ENCODE assay signal across 8 cellular contexts in genomic region chr7:150375662-150376521, GRCh38. TPM values are rescaled to one million over a fixed set of nuclear protein-coding genes. Genes with fewer than 3 reads are reported as not detected.
DNase-seq lines count a peak whose midpoint lies in the region; ATAC-seq lines count a peak whose summit lies in the region.

No MANE protein-coding gene starts in this region.

- no peaks in the 10 kb centered on the region for H3K27me3 ChIP-seq in CD8-positive, alpha-beta memory T cell (ENCODE audit: insufficient read depth, low read length, poor library complexity, severe bottlenecking)
- H3K27me3 ChIP-seq in H7 (ENCODE audit: control insufficient read depth, insufficient read depth, low read length): no peaks in the 10 kb centered on the region

- CTCF ChIA-PET in CD8-positive, alpha-beta memory T cell (lab: Charles Lee): interaction anchor here (1.5 kb wide), 1 partner anchor 30 kb away, joined by 4 read pairs; a partner anchor contains a TSS
- CTCF ChIA-PET in activated CD4-positive, alpha-beta memory T cell treated with anti-CD3 and anti-CD28 coated beads for 36 hours (lab: Charles Lee): no interaction called here

- H3K27ac Mint-ChIP-seq in CD8-positive, alpha-beta memory T cell: peak overlapping the region in 6 of 8 donors; percentile 37 to 85 (median 54)
- peak overlapping the region; percentile 79 for H3K27ac Mint-ChIP-seq in activated CD4-positive, alpha-beta memory T cell treated with anti-CD3 and anti-CD28 coated beads for 36 hours
- H3K27ac Mint-ChIP-seq in naive B cell: peak overlapping the region; percentile 81 to 97 (median 94)

- no peaks in the 10 kb centered on the region for H3K36me3 ChIP-seq in CD8-positive, alpha-beta memory T cell (ENCODE audit: insufficient read depth, low read length)
- H3K36me3 ChIP-seq in H7 (replicated peaks; ENCODE audit: control insufficient read depth, insufficient read depth, low read length): peaks cover 7% of the 10 kb centered on the region

- intact Hi-C loops in activated CD4-positive, alpha-beta memory T cell treated with anti-CD3 and anti-CD28 coated beads for 36 hours (cut with micrococcal nuclease): loop anchor here (2.0 to 5.0 kb wide), 3 partner anchors 19 to 53 kb away; partner anchors contain the start of genes ACTR3C and LRRC61

- peaks cover 34% of the 10 kb centered on the region for H3K4me1 ChIP-seq in CD8-positive, alpha-beta memory T cell (ENCODE audit: insufficient read depth, low read length)

- no peak overlapping the region for H3K4me3 ChIP-seq in CD8-positive, alpha-beta memory T cell (ENCODE audit: low read length)
- no peak overlapping the region for H3K4me3 ChIP-seq in H7 (ENCODE audit: insufficient read depth, low read depth, low read length)

- DNase-seq in CD8-positive, alpha-beta memory T cell: peak in 1 of 5 donors; percentile 52
- DNase-seq in H7: peak; percentile 28
- peak; percentile 68 for DNase-seq in activated CD4-positive, alpha-beta memory T cell treated with anti-CD3 and anti-CD28 coated beads for 36 hours
- no peak for DNase-seq in naive B cell
- no peak for DNase-seq in NCI-H1436 (lab: John Stamatoyannopoulos, UW)
- DNase-seq in ACHN: no peak
- DNase-seq in GM19238 (ENCODE audit: insufficient read length, low spot score): no peak
- no peak for DNase-seq in SHP77 (lab: John Stamatoyannopoulos, UW)

- POLR2A ChIA-PET in CD8-positive, alpha-beta memory T cell (lab: Charles Lee): no interaction called here
- POLR2A ChIA-PET in activated CD4-positive, alpha-beta memory T cell treated with anti-CD3 and anti-CD28 coated beads for 36 hours (lab: Charles Lee): interaction anchor here (1.0 to 3.1 kb wide), 2 partner anchors 8 to 28 kb away, joined by 4 to 28 read pairs; partner anchors contain the start of gene REPIN1

- H3K9me3 Mint-ChIP-seq in CD8-positive, alpha-beta memory T cell: no peaks in the 10 kb centered on the region
- H3K9me3 Mint-ChIP-seq in activated CD4-positive, alpha-beta memory T cell treated with anti-CD3 and anti-CD28 coated beads for 36 hours: no peaks in the 10 kb centered on the region
- H3K9me3 Mint-ChIP-seq in naive B cell: no peaks in the 10 kb centered on the region

- no peaks in the 10 kb centered on the region for H3K9me3 ChIP-seq in CD8-positive, alpha-beta memory T cell (ENCODE audit: low read length)

- peak overlapping the region in 4 of 7 donors; percentile 7 to 68 (median 38) for H3K4me3 Mint-ChIP-seq in CD8-positive, alpha-beta memory T cell
- peak overlapping the region; percentile 9 for H3K4me3 Mint-ChIP-seq in activated CD4-positive, alpha-beta memory T cell treated with anti-CD3 and anti-CD28 coated beads for 36 hours
- peak overlapping the region in 6 of 8 donors; percentile 5 to 77 (median 43) for H3K4me3 Mint-ChIP-seq in naive B cell

- peaks cover 0 to 28% (median 0%) of the 10 kb centered on the region in 3 donors for H3K36me3 Mint-ChIP-seq in CD8-positive, alpha-beta memory T cell
- peaks cover 17% of the 10 kb centered on the region for H3K36me3 Mint-ChIP-seq in activated CD4-positive, alpha-beta memory T cell treated with anti-CD3 and anti-CD28 coated beads for 36 hours
- no peaks in the 10 kb centered on the region for H3K36me3 Mint-ChIP-seq in naive B cell

- H3K27me3 Mint-ChIP-seq in CD8-positive, alpha-beta memory T cell: peaks cover 0 to 3% of the 10 kb centered on the region in 2 donors
- no peaks in the 10 kb centered on the region for H3K27me3 Mint-ChIP-seq in activated CD4-positive, alpha-beta memory T cell treated with anti-CD3 and anti-CD28 coated beads for 36 hours
- H3K27me3 Mint-ChIP-seq in naive B cell: no peaks in the 10 kb centered on the region

- H3K27ac ChIP-seq in CD8-positive, alpha-beta memory T cell (ENCODE audit: low read depth, low read length): no peak overlapping the region

- peaks cover 31 to 49% (median 38%) of the 10 kb centered on the region in 3 donors for H3K4me1 Mint-ChIP-seq in CD8-positive, alpha-beta memory T cell
- H3K4me1 Mint-ChIP-seq in activated CD4-positive, alpha-beta memory T cell treated with anti-CD3 and anti-CD28 coated beads for 36 hours (ENCODE audit: low read depth): peaks cover 43% of the 10 kb centered on the region
- H3K4me1 Mint-ChIP-seq in naive B cell: peaks cover 46 to 61% (median 57%) of the 10 kb centered on the region in 3 donors

- in situ Hi-C loops in ACHN (cut with HindIII; ENCODE audit: low pct_ligation_motif_present, low pct_unique_long_range_greater_than_20kb, low sequenced_read_pairs): no loop called here

- ATAC-seq in naive B cell (ENCODE audit: low read depth in 2 of 2): peak in 1 of 2 donors; percentile 0

RNA-seq across cellular contexts. Expression of gene ZNF775, which starts 3.2 kb away (rescaled TPM):
- total RNA-seq in CD8-positive, alpha-beta memory T cell: 1 to 10 TPM; 6.0 TPM
- polyA plus RNA-seq in CD8-positive, alpha-beta memory T cell: 8.7 TPM
- 44.2 and 56.7 TPM in 2 replicates for total RNA-seq in H7 (2014; rRNA removed; shearing (Covaris generic))
- total RNA-seq in activated CD4-positive, alpha-beta memory T cell treated with anti-CD3 and anti-CD28 coated beads for 36 hours: 1 to 10 TPM; 6.0 to 6.8 TPM
- polyA plus RNA-seq in naive B cell (ENCODE audit: low read depth in 6 of 6): 1 to 10 TPM; 1.4 to 8.9 (median 4.5) TPM

RNA-seq across cellular contexts. Expression of gene REPIN1, which starts 7.3 kb away (rescaled TPM):
- total RNA-seq in CD8-positive, alpha-beta memory T cell: 10 to 100 TPM; 57.0 to 58.2 TPM
- 60.8 TPM for polyA plus RNA-seq in CD8-positive, alpha-beta memory T cell
- total RNA-seq in H7 (2014; rRNA removed; shearing (Covaris generic)): 149 and 155 TPM in 2 replicates
- 10 to 100 TPM; 52.3 to 56.9 TPM for total RNA-seq in activated CD4-positive, alpha-beta memory T cell treated with anti-CD3 and anti-CD28 coated beads for 36 hours
- polyA plus RNA-seq in naive B cell (ENCODE audit: low read depth in 6 of 6): 100 to 1,000 TPM in 1 of 6 donors, 10 to 100 TPM in 5; 46.3 to 115 (median 68.5) TPM

RNA-seq across cellular contexts. Expression of gene RARRES2, which starts 34.5 kb away (rescaled TPM):
- not detected for total RNA-seq in CD8-positive, alpha-beta memory T cell
- polyA plus RNA-seq in CD8-positive, alpha-beta memory T cell: not detected
- total RNA-seq in H7 (2014; rRNA removed; shearing (Covaris generic)): 198 and 223 TPM in 2 replicates
- not detected for total RNA-seq in activated CD4-positive, alpha-beta memory T cell treated with anti-CD3 and anti-CD28 coated beads for 36 hours
- polyA plus RNA-seq in naive B cell (ENCODE audit: low read depth in 6 of 6): not detected

RNA-seq across cellular contexts. Expression of gene ACTR3C, which starts 52.5 kb away (rescaled TPM):
- total RNA-seq in CD8-positive, alpha-beta memory T cell: 1 to 10 TPM; 4.5 to 6.6 TPM
- 4.7 TPM for polyA plus RNA-seq in CD8-positive, alpha-beta memory T cell
- 0.73 and 3.2 TPM in 2 replicates for total RNA-seq in H7 (2014; rRNA removed; shearing (Covaris generic))
- 1 to 10 TPM; 8.0 to 8.8 TPM for total RNA-seq in activated CD4-positive, alpha-beta memory T cell treated with anti-CD3 and anti-CD28 coated beads for 36 hours
- 1 to 10 TPM in 5 of 6 donors, not detected in 1; 1.3 to 7.6 (median 6.2) TPM for polyA plus RNA-seq in naive B cell (ENCODE audit: low read depth in 6 of 6)

RNA-seq across cellular contexts. Expression of gene LRRC61, which starts 52.7 kb away (rescaled TPM):
- total RNA-seq in CD8-positive, alpha-beta memory T cell: 10 to 100 TPM; 27.9 to 32.0 TPM
- polyA plus RNA-seq in CD8-positive, alpha-beta memory T cell: 25.8 TPM
- 38.3 and 39.4 TPM in 2 replicates for total RNA-seq in H7 (2014; rRNA removed; shearing (Covaris generic))
- 10 to 100 TPM; 26.1 to 27.1 TPM for total RNA-seq in activated CD4-positive, alpha-beta memory T cell treated with anti-CD3 and anti-CD28 coated beads for 36 hours
- 10 to 100 TPM; 15.2 to 28.6 (median 25.4) TPM for polyA plus RNA-seq in naive B cell (ENCODE audit: low read depth in 6 of 6)

Comparison
In these comparisons a context has a peak if more than half of its experiments do, and no peak if none do; other contexts are left out.
1. DNase-seq: peak in H7 (single experiment) and activated CD4-positive, alpha-beta memory T cell treated with anti-CD3 and anti-CD28 coated beads for 36 hours (single experiment); none in naive B cell (single experiment), NCI-H1436 (single experiment), ACHN (single experiment), GM19238 (single experiment) and SHP77 (0 of 2).
2. RNA of gene RARRES2, which starts 34.5 kb away (total RNA-seq): 198 to 223 TPM in H7; not detected in CD8-positive, alpha-beta memory T cell and not detected in activated CD4-positive, alpha-beta memory T cell treated with anti-CD3 and anti-CD28 coated beads for 36 hours; every median in the first group is over 100 times any median in the second.
3. Peak in every context shown above with its lines, with median percentiles within 50 percentile points of each other: H3K27ac Mint-ChIP-seq and H3K4me3 Mint-ChIP-seq.